Comparison of ENCODE assay signal across 36 cellular contexts in genomic region chr14:89708982-89709381, GRCh38.
"Had no signal": no experiment of that assay in that cellular context is flagged by ENCODE, and none has a peak within 500 bp of the region (broad histone marks: within the 10 kb centered on the region; RNA-seq: fewer than 3 reads in every experiment).

No MANE protein-coding gene starts in this region.

- H3K36me3 Mint-ChIP-seq: activated CD4-positive, alpha-beta memory T cell treated with anti-CD3 and anti-CD28 coated beads for 36 hours had no signal

- H3K27me3 Mint-ChIP-seq: activated B cell treated with CpG ODN at 0.5 μM for 24 hours; activated CD4-positive, alpha-beta memory T cell treated with anti-CD3 and anti-CD28 coated beads for 36 hours; activated CD4-positive, alpha-beta T cell treated with anti-CD3 and anti-CD28 coated beads, Interleukin-2, amount 10 ng/mL, durations not matched to agents 24 days and 14 days; activated CD8-positive, alpha-beta T cell treated with anti-CD3 and anti-CD28 coated beads for 36 hours; activated naive CD8-positive, alpha-beta T cell treated with anti-CD3 and anti-CD28 coated beads for 36 hours; activated T-helper 17 cell treated with anti-CD3 and anti-CD28 coated beads, Interleukin-2, amount 50 U/mL, for 72 hours had no signal

- H3K4me1 ChIP-seq: adrenal gland, breast epithelium had no signal

- H3K27ac ChIP-seq: adrenal gland, body of pancreas, brain microvascular endothelial cell, breast epithelium, VCaP had no signal

- H3K4me3 Mint-ChIP-seq: activated B cell treated with CpG ODN at 0.5 μM for 24 hours; activated CD4-positive, alpha-beta memory T cell treated with anti-CD3 and anti-CD28 coated beads for 36 hours; activated CD4-positive, alpha-beta T cell treated with anti-CD3 and anti-CD28 coated beads, Interleukin-2, amount 10 ng/mL, durations not matched to agents 24 days and 14 days; activated CD8-positive, alpha-beta T cell treated with anti-CD3 and anti-CD28 coated beads for 36 hours; activated naive CD4-positive, alpha-beta T cell treated with anti-CD3 and anti-CD28 coated beads for 36 hours; activated naive CD8-positive, alpha-beta T cell treated with anti-CD3 and anti-CD28 coated beads for 36 hours; activated T-cell treated with anti-CD3 and anti-CD28 coated beads, Interleukin-2, amount 50 U/mL, for 4 hours; activated T-cell treated with anti-CD3 and anti-CD28 coated beads, Interleukin-2, amount 50 U/mL, for 72 hours; activated T-helper 1 cell treated with anti-CD3 and anti-CD28 coated beads, Interleukin-12 subunit alpha, Interleukin-12 subunit beta, Interleukin-2, Interleukin-4 antibody, amounts not matched to agents 30 ng/mL and 10 ng/mL and 1 ng/mL, durations not matched to agents 14 hours and 24 hours and 36 hours; activated T-helper 17 cell treated with anti-CD3 and anti-CD28 coated beads, Interleukin-2, amount 50 U/mL, for 72 hours; T-helper 1 cell treated with Interleukin-12 subunit alpha and Interleukin-12 subunit beta and Interleukin-4 antibody, amounts not matched to agents 30 μg/mL and 1 μg/mL, for 36 hours; T-helper 2 cell treated with Interferon-gamma antibody and Interleukin-4, amounts not matched to agents 5 μg/mL and 100 μg/mL, for 36 hours had no signal

- H3K27me3 ChIP-seq: adrenal gland, body of pancreas, brain microvascular endothelial cell, breast epithelium had no signal

- H3K27ac Mint-ChIP-seq: activated B cell treated with CpG ODN at 0.5 μM for 24 hours; activated CD4-positive, alpha-beta memory T cell treated with anti-CD3 and anti-CD28 coated beads for 36 hours; activated CD4-positive, alpha-beta T cell treated with anti-CD3 and anti-CD28 coated beads, Interleukin-2, amount 10 ng/mL, durations not matched to agents 24 days and 14 days; activated CD8-positive, alpha-beta T cell treated with anti-CD3 and anti-CD28 coated beads for 36 hours; activated naive CD4-positive, alpha-beta T cell treated with anti-CD3 and anti-CD28 coated beads for 36 hours; activated naive CD4-positive, alpha-beta T cell treated with anti-CD3 and anti-CD28 coated beads, Interleukin-2, amount 50 U/mL, for 72 hours; activated naive CD8-positive, alpha-beta T cell treated with anti-CD3 and anti-CD28 coated beads for 36 hours; activated T-cell treated with anti-CD3 and anti-CD28 coated beads, Interleukin-2, amount 50 U/mL, for 72 hours; activated T-helper 1 cell treated with anti-CD3 and anti-CD28 coated beads, Interleukin-12 subunit alpha, Interleukin-12 subunit beta, Interleukin-2, Interleukin-4 antibody, amounts not matched to agents 30 ng/mL and 10 ng/mL and 1 ng/mL, durations not matched to agents 14 hours and 24 hours and 36 hours; activated T-helper 17 cell treated with anti-CD3 and anti-CD28 coated beads, Interleukin-2, amount 50 U/mL, for 72 hours; T-helper 1 cell treated with Interleukin-12 subunit alpha and Interleukin-12 subunit beta and Interleukin-4 antibody, amounts not matched to agents 30 μg/mL and 1 μg/mL, for 36 hours; T-helper 2 cell treated with Interferon-gamma antibody and Interleukin-4, amounts not matched to agents 5 μg/mL and 100 μg/mL, for 36 hours had no signal

- H3K9me3 ChIP-seq: adrenal gland, body of pancreas, breast epithelium had no signal

- FAIRE-seq: TTC549 had no signal

- ATAC-seq: activated CD8-positive, alpha-beta T cell treated with anti-CD3 and anti-CD28 coated beads for 36 hours; activated naive CD4-positive, alpha-beta T cell treated with anti-CD3 and anti-CD28 coated beads, Interleukin-2, amount 50 U/mL, for 72 hours; activated T-cell treated with anti-CD3 and anti-CD28 coated beads, Interleukin-2, amount 50 U/mL, for 4 hours; activated T-cell treated with anti-CD3 and anti-CD28 coated beads, Interleukin-2, amount 50 U/mL, for 72 hours; activated T-helper 17 cell treated with anti-CD3 and anti-CD28 coated beads, Interleukin-2, amount 50 U/mL, for 72 hours; body of pancreas had no signal

- H3K4me1 Mint-ChIP-seq: activated T-helper 17 cell treated with anti-CD3 and anti-CD28 coated beads, Interleukin-2, amount 50 U/mL, for 72 hours had no signal

- H3K36me3 ChIP-seq: adrenal gland, brain microvascular endothelial cell, breast epithelium had no signal

- DNase-seq: activated B cell treated with CpG ODN at 0.5 μM for 24 hours; activated CD4-positive, alpha-beta memory T cell treated with anti-CD3 and anti-CD28 coated beads for 36 hours; activated CD4-positive, alpha-beta T cell treated with anti-CD3 and anti-CD28 coated beads for 4 hours; activated CD4-positive, alpha-beta T cell treated with anti-CD3 and anti-CD28 coated beads, Interleukin-2, amount 10 ng/mL, durations not matched to agents 24 days and 14 days; activated CD4-positive, alpha-beta T cell treated with anti-CD3 and anti-CD28 coated beads, Interleukin-2, amount 50 U/mL, for 1 hour; activated CD4-positive, alpha-beta T cell treated with anti-CD3 and anti-CD28 coated beads, Interleukin-2, amount 50 U/mL, for 4 hours; activated CD4-positive, CD25-positive, alpha-beta regulatory T cell treated with anti-CD3 and anti-CD28 coated beads, Interleukin-2, amount 50 U/mL, for 72 hours; activated CD8-positive, alpha-beta memory T cell treated with anti-CD3 and anti-CD28 coated beads, Interleukin-2, amount 50 U/mL, for 4 hours; activated CD8-positive, alpha-beta T cell treated with anti-CD3 and anti-CD28 coated beads for 36 hours; activated effector memory CD4-positive, alpha-beta T cell treated with anti-CD3 and anti-CD28 coated beads, Interleukin-2, amount 50 U/mL, for 16 hours; activated gamma-delta T cell treated with Interleukin-2 at 50 U/mL for 16 hours; activated naive CD4-positive, alpha-beta T cell; activated naive CD4-positive, alpha-beta T cell treated with anti-CD3 and anti-CD28 coated beads for 36 hours; activated naive CD4-positive, alpha-beta T cell treated with anti-CD3 and anti-CD28 coated beads, Interleukin-2, amount 50 U/mL, for 16 hours; activated naive CD8-positive, alpha-beta T cell treated with anti-CD3 and anti-CD28 coated beads for 36 hours; activated T-cell treated with anti-CD3 and anti-CD28 coated beads for 4 hours; activated T-cell treated with anti-CD3 and anti-CD28 coated beads, Interleukin-2, amount 50 U/mL, for 1 hour; activated T-cell treated with anti-CD3 and anti-CD28 coated beads, Interleukin-2, amount 50 U/mL, for 4 hours; activated T-cell treated with anti-CD3 and anti-CD28 coated beads, Interleukin-2, amount 50 U/mL, for 72 hours; adrenal gland; amniotic stem cell; aorta; body of pancreas; brain microvascular endothelial cell; central memory CD4-positive, alpha-beta T cell; T-helper 1 cell; T-helper 2 cell; T-helper 9 cell had no signal

- H3K4me3 ChIP-seq: adrenal gland, body of pancreas, breast epithelium had no signal
